In the genomic region with DNA sequence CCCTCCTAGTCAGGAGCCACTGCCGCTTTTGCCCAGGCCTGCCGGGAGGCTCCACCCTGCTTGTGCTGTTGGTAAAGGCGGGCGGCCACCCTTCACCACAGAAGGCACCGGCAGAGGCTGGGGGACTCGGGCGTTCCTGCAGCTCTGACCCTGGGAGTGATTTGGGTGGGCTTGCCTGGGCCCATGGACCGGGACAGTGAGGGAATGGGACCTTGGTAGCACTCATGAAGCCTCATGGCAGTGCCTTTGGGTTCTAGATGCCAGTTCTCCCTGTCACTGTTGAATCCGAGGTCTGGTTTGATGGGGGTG, we compare ENCODE assay signal across 23 cellular contexts. TPM values are rescaled to one million over a fixed set of nuclear protein-coding genes. Genes with fewer than 3 reads are reported as not detected.
DNase-seq lines count a peak whose midpoint lies in the region; ATAC-seq and TF ChIP-seq lines count a peak whose summit lies in the region.
"Had no signal": no experiment of that assay in that cellular context is flagged by ENCODE, and none has a peak within 500 bp of the region (broad histone marks: within the 10 kb centered on the region; RNA-seq: fewer than 3 reads in every experiment).

No MANE protein-coding gene starts in this region.

- H3K36me3 ChIP-seq in left ventricle myocardium inferior (peaks cover 28% of the 10 kb centered on the region), osteoblast (ENCODE audit: insufficient read depth, low read length) (peaks cover 8% of the 10 kb centered on the region)
- H3K36me3 ChIP-seq: breast epithelium, pancreas had no signal

- intact Hi-C loops in left ventricle myocardium inferior (cut with micrococcal nuclease) = no loop called here
- intact Hi-C loops in left cardiac atrium (cut with DNase I) = no loop called here
- intact Hi-C loops in activated naive CD4-positive, alpha-beta T cell treated with anti-CD3 and anti-CD28 coated beads for 36 hours (cut with micrococcal nuclease) = no loop called here

- DNase-seq in left ventricle myocardium inferior (no peak), left cardiac atrium (no peak), caudate nucleus (lab: John Stamatoyannopoulos, UW) (no peak), osteoblast (ENCODE audit: insufficient read length, low spot score, missing footprints) (peak; percentile 53), NCI-H187 treated with DMSO at 0.1 percent for 48 hours (lab: John Stamatoyannopoulos, UW) (no peak)
- DNase-seq in activated naive CD4-positive, alpha-beta T cell treated with anti-CD3 and anti-CD28 coated beads for 36 hours = no peak
- no peak for DNase-seq in stimulated activated CD4-positive, alpha-beta T cell treated with anti-CD3 and anti-CD28 coated beads, Interleukin-12 subunit alpha, Interleukin-12 subunit beta, amount 100 ng/mL, for 4 hours
- DNase-seq: 8988T; activated CD4-positive, alpha-beta memory T cell treated with anti-CD3 and anti-CD28 coated beads for 36 hours; activated CD4-positive, CD25-positive, alpha-beta regulatory T cell; AML-193; DND-41; endodermal cell; glutamatergic neuron; mesendoderm; NCI-H1417; NCI-H524 treated with DMSO at 0.1 percent for 48 hours had no signal

- H3K27ac Mint-ChIP-seq in activated naive CD4-positive, alpha-beta T cell treated with anti-CD3 and anti-CD28 coated beads for 36 hours = no peak overlapping the region
- H3K27ac Mint-ChIP-seq: activated CD4-positive, alpha-beta memory T cell treated with anti-CD3 and anti-CD28 coated beads for 36 hours; endodermal cell had no signal

- no peak overlapping the region for H3K4me3 Mint-ChIP-seq in activated naive CD4-positive, alpha-beta T cell treated with anti-CD3 and anti-CD28 coated beads for 36 hours
- H3K4me3 Mint-ChIP-seq: activated CD4-positive, alpha-beta memory T cell treated with anti-CD3 and anti-CD28 coated beads for 36 hours; endodermal cell had no signal

- no peak overlapping the region for H3K4me2 ChIP-seq in osteoblast (ENCODE audit: insufficient read depth, low read length)

- H3K4me3 ChIP-seq in left ventricle myocardium inferior (no peak overlapping the region), osteoblast (ENCODE audit: insufficient read depth, low read length) (no peak overlapping the region)
- H3K4me3 ChIP-seq: breast epithelium, coronary artery, pancreas had no signal

- no peak overlapping the region for H2AFZ ChIP-seq in osteoblast (ENCODE audit: low read length)

- no peaks in the 10 kb centered on the region for H3K27me3 Mint-ChIP-seq in activated naive CD4-positive, alpha-beta T cell treated with anti-CD3 and anti-CD28 coated beads for 36 hours (ENCODE audit: low read depth)
- H3K27me3 Mint-ChIP-seq: activated CD4-positive, alpha-beta memory T cell treated with anti-CD3 and anti-CD28 coated beads for 36 hours; naive thymus-derived CD8-positive, alpha-beta T cell had no signal

- H3K9me3 ChIP-seq in left ventricle myocardium inferior (replicated peaks) (no peaks in the 10 kb centered on the region), osteoblast (ENCODE audit: low read depth, low read length) (no peaks in the 10 kb centered on the region)
- H3K9me3 ChIP-seq: breast epithelium, pancreas had no signal

- TF ChIP-seq CTCF in left ventricle myocardium inferior (IDR thresholded peaks at IDR 0.05; ENCODE audit: borderline replicate concordance) (no peak), osteoblast (IDR thresholded peaks at IDR 0.05; ENCODE audit: extremely low read depth, low read depth, low read length) (no peak)

- no peak for ATAC-seq in left cardiac atrium
- ATAC-seq in GM21737 (IDR thresholded peaks at IDR 0.05; ENCODE audit: unreplicated experiment) = no peak
- ATAC-seq: naive thymus-derived CD8-positive, alpha-beta T cell; pancreas had no signal

- H4K20me1 ChIP-seq in osteoblast (ENCODE audit: insufficient read depth, low read length) = peaks cover 30% of the 10 kb centered on the region

- H3K79me2 ChIP-seq in osteoblast (ENCODE audit: insufficient read depth, low read length) = peaks cover 64% of the 10 kb centered on the region

- H3K4me1 ChIP-seq in left ventricle myocardium inferior (peaks cover 74% of the 10 kb centered on the region), osteoblast (ENCODE audit: insufficient read depth, low read length) (peaks cover 11% of the 10 kb centered on the region)

- no peaks in the 10 kb centered on the region for H3K9me3 Mint-ChIP-seq in activated naive CD4-positive, alpha-beta T cell treated with anti-CD3 and anti-CD28 coated beads for 36 hours
- H3K9me3 Mint-ChIP-seq: activated CD4-positive, alpha-beta memory T cell treated with anti-CD3 and anti-CD28 coated beads for 36 hours; endodermal cell; naive thymus-derived CD8-positive, alpha-beta T cell had no signal

- H3K27ac ChIP-seq in left ventricle myocardium inferior (replicated peaks) (peak overlapping the region; percentile 90), caudate nucleus (ENCODE audit: low read depth, low read length) (peak overlapping the region; percentile 36), osteoblast (ENCODE audit: low read depth, low read length) (no peak overlapping the region)
- H3K27ac ChIP-seq: pancreas had no signal

- H3K36me3 Mint-ChIP-seq in activated naive CD4-positive, alpha-beta T cell treated with anti-CD3 and anti-CD28 coated beads for 36 hours (ENCODE audit: low read depth) = no peaks in the 10 kb centered on the region

- CTCF ChIA-PET in activated naive CD4-positive, alpha-beta T cell treated with anti-CD3 and anti-CD28 coated beads for 36 hours (lab: Charles Lee) = interaction anchor here (1.0 kb wide), 1 partner anchor 9 kb away, joined by 4 read pairs; no protein-coding TSS in a partner anchor

- H3K4me1 Mint-ChIP-seq in activated naive CD4-positive, alpha-beta T cell treated with anti-CD3 and anti-CD28 coated beads for 36 hours (ENCODE audit: low read depth) = peaks cover 11% of the 10 kb centered on the region

- H3K27me3 ChIP-seq in left ventricle myocardium inferior (ENCODE audit: low read depth) (no peaks in the 10 kb centered on the region), osteoblast (ENCODE audit: insufficient read depth, low read length) (no peaks in the 10 kb centered on the region)
- H3K27me3 ChIP-seq: breast epithelium, pancreas had no signal

RNA-seq across cellular contexts. Expression of gene TPCN2, which starts 4.4 kb away (rescaled TPM):
- 9.2 TPM for total RNA-seq in left ventricle myocardium inferior
- 1 to 10 TPM; 7.3 to 9.7 TPM for total RNA-seq in left cardiac atrium
- 14.1 and 17.4 TPM in 2 replicates for total RNA-seq in osteoblast
- total RNA-seq in activated naive CD4-positive, alpha-beta T cell treated with anti-CD3 and anti-CD28 coated beads for 36 hours = 1 to 10 TPM; 7.0 to 8.0 TPM

RNA-seq across cellular contexts. Expression of gene MRGPRF, which starts 40.1 kb away (rescaled TPM):
- total RNA-seq in left ventricle myocardium inferior = 3.9 TPM
- total RNA-seq in left cardiac atrium = 10 to 100 TPM; 12.4 to 13.3 TPM
- 39.4 and 41.5 TPM in 2 replicates for total RNA-seq in osteoblast
- not detected for total RNA-seq in activated naive CD4-positive, alpha-beta T cell treated with anti-CD3 and anti-CD28 coated beads for 36 hours
- total RNA-seq: activated CD4-positive, alpha-beta memory T cell treated with anti-CD3 and anti-CD28 coated beads for 36 hours; M059J; naive thymus-derived CD8-positive, alpha-beta T cell had no signal
